12 cellular contexts compared by ENCODE assay signal in the genomic region with DNA sequence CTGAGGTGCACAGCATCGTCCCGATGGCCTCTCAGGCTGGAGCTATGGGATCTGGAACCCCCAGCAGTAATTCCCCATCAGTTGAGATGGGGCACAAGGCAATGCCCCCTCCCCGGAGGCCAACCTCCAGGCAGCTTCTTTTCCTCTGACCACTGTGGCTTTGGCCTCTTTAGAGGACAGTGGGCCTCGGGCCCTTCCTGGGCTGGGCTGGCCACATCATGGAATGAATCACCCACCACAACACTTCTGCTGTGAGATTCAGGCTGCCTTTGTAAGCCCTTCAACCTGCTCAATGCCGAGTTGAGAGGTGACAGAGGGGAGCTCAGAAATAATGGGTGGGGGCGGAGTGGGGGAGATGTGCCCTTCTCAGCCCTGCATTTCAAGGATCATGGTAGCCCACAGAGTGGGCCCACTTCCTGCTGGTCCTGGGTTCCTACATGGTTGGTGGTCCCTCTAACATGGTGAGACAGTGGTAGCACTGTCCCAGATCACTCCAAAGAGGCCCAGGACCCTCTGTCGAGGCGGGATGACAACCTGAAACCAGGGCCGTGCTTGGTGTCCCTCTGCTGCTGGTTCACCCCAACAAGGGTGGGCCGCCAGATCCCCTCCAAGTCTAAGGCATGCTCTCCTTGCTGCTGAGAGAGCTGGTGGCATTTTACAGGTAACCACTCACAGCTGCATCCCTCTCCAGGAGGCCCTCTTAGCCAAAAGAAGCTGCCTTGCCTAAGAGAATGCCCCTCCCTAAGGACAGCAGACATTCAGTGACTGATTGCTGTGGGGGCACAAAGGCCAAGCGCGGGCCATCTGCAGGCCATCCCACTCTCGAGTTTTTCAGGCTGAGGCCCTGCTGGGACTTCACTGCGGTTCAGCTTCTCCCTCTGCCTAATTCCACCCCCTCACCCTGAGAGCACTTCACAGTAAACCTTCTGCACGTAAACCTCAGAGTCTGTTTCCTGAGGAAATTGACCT. TPM values are rescaled to one million over a fixed set of nuclear protein-coding genes. Genes with fewer than 3 reads are reported as not detected.
DNase-seq lines count a peak whose midpoint lies in the region; ATAC-seq, FAIRE-seq and TF ChIP-seq lines count a peak whose summit lies in the region.
"Had no signal": no experiment of that assay in that cellular context is flagged by ENCODE, and none has a peak within 500 bp of the region (broad histone marks: within the 10 kb centered on the region; RNA-seq: fewer than 3 reads in every experiment).

No MANE protein-coding gene starts in this region.

- H3K9me3 ChIP-seq in kidney (ENCODE audit: control insufficient read depth in 1 of 2, low read length in 2 of 2) (no peaks in the 10 kb centered on the region), upper lobe of left lung (no peaks in the 10 kb centered on the region)

- no peak for FAIRE-seq in kidney (lab: Jason Lieb, UNC)

- peak overlapping the region; percentile 99 for H3K27ac ChIP-seq in ACC112 (ENCODE audit: low read depth, low read length)
- no peak overlapping the region for H3K27ac ChIP-seq in kidney (ENCODE audit: low read depth in 2 of 2, low read length in 2 of 2)
- peak overlapping the region in 1 of 4 donors; percentile 77 for H3K27ac ChIP-seq in upper lobe of left lung
- H3K27ac ChIP-seq: C4-2B had no signal

- TF ChIP-seq CTCF in astrocyte of the spinal cord (IDR thresholded peaks at IDR 0.05; ENCODE audit: low read depth, low read length) = no peak
- no peak for TF ChIP-seq CTCF in kidney (IDR thresholded peaks at IDR 0.05; ENCODE audit: borderline replicate concordance, extremely low read depth, insufficient read depth)
- TF ChIP-seq CTCF in upper lobe of left lung (IDR thresholded peaks at IDR 0.05) = no peak

- ATAC-seq in GM19395 (IDR thresholded peaks at IDR 0.05; ENCODE audit: unreplicated experiment) (no peak), upper lobe of left lung (ENCODE audit: low FRiP score in 2 of 2) (no peak)

- H3K4me3 ChIP-seq in ACC112 (ENCODE audit: low read depth, low read length) (peak overlapping the region; percentile 10; the same call in 1 of the 2 replicates), astrocyte of the spinal cord (ENCODE audit: low read depth, low read length) (no peak overlapping the region), kidney (ENCODE audit: low read length in 2 of 2) (no peak overlapping the region), upper lobe of left lung (no peak overlapping the region)

- H3K4me1 ChIP-seq in ACC112 (ENCODE audit: control insufficient read depth, insufficient read depth, low read length, unreplicated experiment) (peaks cover 54% of the 10 kb centered on the region), kidney (ENCODE audit: control insufficient read depth in 1 of 2, insufficient read depth in 1 of 2, low read depth in 1 of 2, low read length in 2 of 2) (peaks cover 10 to 23% of the 10 kb centered on the region in 2 donors), upper lobe of left lung (peaks cover 28 to 39% (median 36%) of the 10 kb centered on the region in 4 donors)

- 82 to 84% methylated on average over 13 to 15 of the region's 15 CpGs for WGBS in upper lobe of left lung, 2 donors

- H3K9ac ChIP-seq in kidney (ENCODE audit: low read length in 2 of 2) = no peak overlapping the region

- intact Hi-C loops in kidney (cut with DNase I) = no loop called here

- in situ Hi-C loops in astrocyte of the spinal cord (cut with HindIII; ENCODE audit: low sequenced_read_pairs) = no loop called here

- DNase-seq in HK-2 (ENCODE audit: unreplicated experiment) (peak; percentile 58), astrocyte of the spinal cord (ENCODE audit: low read depth, low spot score) (peak; percentile 79), kidney (peak; percentile 51), NCI-H2081 (lab: John Stamatoyannopoulos, UW) (no peak), Ammon's horn (ENCODE audit: low spot score) (no peak), upper lobe of left lung (no peak)
- DNase-seq: activated B cell treated with CpG ODN at 0.5 μM for 24 hours, NCI-H1930, occipital lobe had no signal

- H3K79me2 ChIP-seq in ACC112 (ENCODE audit: control insufficient read depth, insufficient read depth, low read length, unreplicated experiment) = no peaks in the 10 kb centered on the region

- H2AFZ ChIP-seq in ACC112 (ENCODE audit: low read length, unreplicated experiment) = no peak overlapping the region

- H3K27me3 ChIP-seq in ACC112 (ENCODE audit: insufficient read depth, low read length) (no peaks in the 10 kb centered on the region), upper lobe of left lung (no peaks in the 10 kb centered on the region)

- TF ChIP-seq POLR2A in upper lobe of left lung (IDR thresholded peaks at IDR 0.05) = no peak

- no peak for TF ChIP-seq EP300 in upper lobe of left lung (IDR thresholded peaks at IDR 0.05)

- peaks cover 6% of the 10 kb centered on the region; the same call in 1 of the 2 replicates for H3K36me3 ChIP-seq in ACC112 (ENCODE audit: insufficient read depth, low read length)
- H3K36me3 ChIP-seq in kidney (ENCODE audit: control insufficient read depth in 1 of 2, insufficient read depth in 2 of 2, low read length in 2 of 2) = peaks cover 26 to 47% of the 10 kb centered on the region in 2 donors
- peaks cover 21 to 69% (median 51%) of the 10 kb centered on the region in 4 donors for H3K36me3 ChIP-seq in upper lobe of left lung

RNA-seq across cellular contexts. Expression of gene EVA1B, which starts 29.7 kb away (rescaled TPM):
- 31.8 TPM for total RNA-seq in kidney
- polyA plus RNA-seq in kidney (ENCODE audit: insufficient read depth, low read depth, low replicate concordance) = 91.8 TPM
- 10 to 100 TPM; 24.3 to 97.9 (median 36.6) TPM for total RNA-seq in upper lobe of left lung

RNA-seq across cellular contexts. Expression of gene STK40, which starts 32.5 kb away (rescaled TPM):
- total RNA-seq in kidney = 39.2 TPM
- 30.9 TPM for polyA plus RNA-seq in kidney (ENCODE audit: insufficient read depth, low read depth, low replicate concordance)
- 100 to 1,000 TPM in 1 of 6 donors, 10 to 100 TPM in 5; 26.2 to 100 (median 69.1) TPM for total RNA-seq in upper lobe of left lung

RNA-seq across cellular contexts. Expression of gene LSM10, which starts 44.5 kb away (rescaled TPM):
- 29.5 TPM for total RNA-seq in kidney
- 91.6 TPM for polyA plus RNA-seq in kidney (ENCODE audit: insufficient read depth, low read depth, low replicate concordance)
- total RNA-seq in upper lobe of left lung = 10 to 100 TPM; 19.1 to 54.6 (median 35.8) TPM

RNA-seq across cellular contexts. Expression of gene SH3D21, which starts 47.0 kb away (rescaled TPM):
- total RNA-seq in kidney (33.4 TPM), upper lobe of left lung (10 to 100 TPM in 3 of 6 donors, 1 to 10 TPM in 3; 4.4 to 65.0 (median 13.1) TPM)
- 5.7 TPM for polyA plus RNA-seq in kidney (ENCODE audit: insufficient read depth, low read depth, low replicate concordance)

Comparison
In these comparisons a context has a peak if more than half of its experiments do, and no peak if none do; other contexts are left out.
1. DNase-seq: peak in HK-2 (single experiment), astrocyte of the spinal cord (single experiment) and kidney (single experiment); none in NCI-H2081 (0 of 2), Ammon's horn (single experiment) and upper lobe of left lung (0 of 2).